ENCODE assay signal across 11 cellular contexts in the genomic region with DNA sequence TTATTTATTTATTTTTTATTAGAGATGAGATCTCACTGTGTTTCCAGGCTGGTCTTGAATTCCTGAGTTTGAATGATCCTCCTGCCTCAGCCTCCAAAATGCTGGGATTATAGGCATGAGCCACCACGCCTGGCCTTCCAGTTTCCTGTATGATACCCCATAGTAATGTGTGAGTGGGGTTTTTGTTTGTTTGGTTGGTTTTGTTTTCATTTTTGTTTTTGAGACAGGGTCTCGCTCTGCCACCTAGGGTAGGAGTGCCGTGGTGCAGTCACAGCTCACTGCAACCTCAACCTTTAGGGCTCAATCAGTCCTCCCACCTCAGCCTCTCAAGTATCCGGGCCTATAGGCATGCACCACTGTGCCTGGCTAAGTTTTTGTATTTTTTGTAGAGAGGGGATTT. TPM values are rescaled to one million over a fixed set of nuclear protein-coding genes. Genes with fewer than 3 reads are reported as not detected.
DNase-seq lines count a peak whose midpoint lies in the region; ATAC-seq, FAIRE-seq and TF ChIP-seq lines count a peak whose summit lies in the region.
"Had no signal": no experiment of that assay in that cellular context is flagged by ENCODE, and none has a peak within 500 bp of the region (broad histone marks: within the 10 kb centered on the region; RNA-seq: fewer than 3 reads in every experiment).

No MANE protein-coding gene starts in this region.

- no peaks in the 10 kb centered on the region for H3K9me3 ChIP-seq in esophagus squamous epithelium
- no peaks in the 10 kb centered on the region for H3K9me3 ChIP-seq in prostate gland
- no peaks in the 10 kb centered on the region for H3K9me3 ChIP-seq in BE2C

- no peaks in the 10 kb centered on the region for H3K4me1 ChIP-seq in foreskin keratinocyte
- H3K4me1 ChIP-seq in esophagus squamous epithelium = no peaks in the 10 kb centered on the region
- no peaks in the 10 kb centered on the region for H3K4me1 ChIP-seq in prostate gland (replicated peaks)
- H3K4me1 ChIP-seq in BE2C = no peaks in the 10 kb centered on the region

- FAIRE-seq in HTR-8/SVneo (lab: Jason Lieb, UNC) = no peak
- FAIRE-seq: keratinocyte had no signal

- 65 to 77% methylated on average over 3 to 4 of the region's 4 CpGs for WGBS in esophagus squamous epithelium, 2 donors
- 93% methylated on average over 4 of the region's 4 CpGs for WGBS in prostate gland

- H3K27me3 ChIP-seq in foreskin keratinocyte (no peaks in the 10 kb centered on the region), esophagus squamous epithelium (no peaks in the 10 kb centered on the region), prostate gland (replicated peaks; ENCODE audit: insufficient read depth) (no peaks in the 10 kb centered on the region), BE2C (no peaks in the 10 kb centered on the region)

- intact Hi-C loops in esophagus squamous epithelium (cut with DNase I) = no loop called here
- intact Hi-C loops in prostate gland (cut with DNase I) = no loop called here

- H3K4me3 ChIP-seq in esophagus squamous epithelium (no peak overlapping the region), prostate gland (no peak overlapping the region), BE2C (ENCODE audit: low read depth, low read length) (no peak overlapping the region)

- H3K36me3 ChIP-seq in esophagus squamous epithelium (peaks cover 0 to 4% (median 0%) of the 10 kb centered on the region in 3 donors), prostate gland (no peaks in the 10 kb centered on the region), BE2C (no peaks in the 10 kb centered on the region)

- peak; percentile 12 for TF ChIP-seq CTCF in foreskin keratinocyte (conservative IDR thresholded peaks at IDR 0.05)
- no peak for TF ChIP-seq CTCF in esophagus squamous epithelium (IDR thresholded peaks at IDR 0.05)
- no peak for TF ChIP-seq CTCF in prostate gland (IDR thresholded peaks at IDR 0.05)
- no peak for TF ChIP-seq CTCF in BE2C (IDR thresholded peaks at IDR 0.05; ENCODE audit: low read depth, low read length)

- H3K27ac ChIP-seq in foreskin keratinocyte (no peak overlapping the region), esophagus squamous epithelium (no peak overlapping the region), prostate gland (no peak overlapping the region)
- H3K27ac ChIP-seq: VCaP had no signal

- TF ChIP-seq POLR2A in esophagus squamous epithelium (IDR thresholded peaks at IDR 0.05) (no peak), prostate gland (IDR thresholded peaks at IDR 0.05) (no peak)

- ATAC-seq in GM18858 (IDR thresholded peaks at IDR 0.05; ENCODE audit: unreplicated experiment) (peak; percentile 83), GM21576 (IDR thresholded peaks at IDR 0.05; ENCODE audit: unreplicated experiment) (peak; percentile 56), HG03439 (IDR thresholded peaks at IDR 0.05; ENCODE audit: unreplicated experiment) (peak; percentile 73), foreskin keratinocyte (no peak)

- no peak for DNase-seq in foreskin keratinocyte
- DNase-seq in HTR-8/SVneo (ENCODE audit: insufficient read length, low spot score) = no peak
- no peak for DNase-seq in esophagus squamous epithelium (lab: John Stamatoyannopoulos, UW)
- no peak for DNase-seq in prostate gland (ENCODE audit: low spot score)
- DNase-seq in BE2C = no peak
- DNase-seq: EL had no signal

RNA-seq across cellular contexts. Expression of gene GOLM2, which starts 30.9 kb away (rescaled TPM):
- total RNA-seq in foreskin keratinocyte (31.4 and 35.6 TPM in 2 replicates), esophagus squamous epithelium (10 to 100 TPM; 23.4 to 46.7 (median 34.8) TPM), prostate gland (100 to 1,000 TPM; 159 to 179 TPM)
- polyA plus RNA-seq in foreskin keratinocyte = 10.1 and 10.4 TPM in 2 replicates
- polyA plus RNA-seq in BE2C (2012; ENCODE audit: insufficient read depth, insufficient read length, low read depth) = 16.3 TPM
